Comparison of ENCODE assay signal across 8 cellular contexts in the genomic region with DNA sequence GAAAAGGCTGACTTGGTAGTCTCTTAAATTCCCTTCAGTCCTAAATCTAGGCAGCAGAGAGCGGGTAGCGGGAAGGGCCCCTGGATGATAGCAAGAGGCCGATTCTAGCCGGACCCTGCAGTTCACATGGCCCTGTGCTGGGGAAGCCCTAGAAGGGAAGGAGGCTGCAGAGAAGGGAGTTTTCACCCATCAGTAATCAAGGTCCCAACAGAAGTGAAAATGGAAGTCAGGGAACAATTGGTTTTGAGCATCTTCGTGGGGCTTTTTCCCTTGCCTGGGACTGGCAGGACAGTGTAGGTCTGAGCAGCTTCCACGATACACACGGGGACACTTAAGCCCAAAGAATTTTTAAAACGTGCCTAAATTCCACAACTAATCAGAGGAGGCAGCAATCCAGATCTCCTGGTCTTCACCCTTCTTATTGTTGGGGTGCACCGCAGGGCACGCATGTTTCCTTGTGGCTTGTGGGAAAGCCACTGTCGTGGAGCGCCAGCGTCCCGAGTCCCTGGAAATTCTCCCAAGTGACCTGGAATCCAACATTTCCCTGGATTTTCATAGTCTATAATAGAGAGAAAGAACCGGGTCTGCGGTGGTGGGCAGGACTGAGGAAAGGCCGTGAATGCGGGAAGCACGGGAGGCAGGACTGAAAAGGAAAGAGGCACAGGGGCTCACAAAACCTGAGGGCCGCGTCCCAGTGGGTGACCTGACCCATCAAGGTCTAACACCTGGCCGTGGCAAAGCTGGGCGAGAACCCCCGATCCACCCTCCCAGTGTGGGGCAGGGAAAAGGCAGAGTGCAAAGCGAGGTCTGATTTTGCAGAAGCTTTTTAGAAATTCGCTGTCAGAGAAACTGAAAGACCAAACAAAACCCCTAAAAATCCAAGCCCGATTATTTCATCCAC. TPM values are rescaled to one million over a fixed set of nuclear protein-coding genes. Genes with fewer than 3 reads are reported as not detected.
DNase-seq lines count a peak whose midpoint lies in the region; ATAC-seq and TF ChIP-seq lines count a peak whose summit lies in the region.

No MANE protein-coding gene starts in this region.

- no peaks in the 10 kb centered on the region for H3K36me3 Mint-ChIP-seq in naive thymus-derived CD8-positive, alpha-beta T cell

- no peak for TF ChIP-seq POLR2A in NB4 (IDR thresholded peaks at IDR 0.05; ENCODE audit: extremely low read depth, insufficient read length)

- intact Hi-C loops in colonic mucosa (cut with DNase I) = no loop called here

- ATAC-seq in naive thymus-derived CD8-positive, alpha-beta T cell = peak in 1 of 2 donors; percentile 2
- ATAC-seq in GM21526 (IDR thresholded peaks at IDR 0.05; ENCODE audit: low FRiP score, unreplicated experiment) = no peak

- H3K27ac Mint-ChIP-seq in naive thymus-derived CD8-positive, alpha-beta T cell = peak overlapping the region; percentile 54 to 93 (median 88)

- H3K4me3 ChIP-seq in NB4 (ENCODE audit: low read depth, low read length) = peak overlapping the region; percentile 96
- peak overlapping the region; percentile 75 for H3K4me3 ChIP-seq in colonic mucosa

- H3K27ac ChIP-seq in C4-2B = peak overlapping the region; percentile 67
- H3K27ac ChIP-seq in colonic mucosa = peak overlapping the region; percentile 79

- H3K27me3 Mint-ChIP-seq in naive thymus-derived CD8-positive, alpha-beta T cell = peaks cover 0 to 28% (median 13%) of the 10 kb centered on the region in 5 donors

- POLR2A ChIA-PET in naive thymus-derived CD8-positive, alpha-beta T cell (lab: Charles Lee) = no interaction called here

- peaks cover 18% of the 10 kb centered on the region for H3K4me1 ChIP-seq in colonic mucosa

- no peaks in the 10 kb centered on the region for H3K27me3 ChIP-seq in colonic mucosa

- no peaks in the 10 kb centered on the region for H3K9me3 ChIP-seq in colonic mucosa

- H3K4me3 Mint-ChIP-seq in naive thymus-derived CD8-positive, alpha-beta T cell = peak overlapping the region; percentile 87 to 95 (median 92)

- no peaks in the 10 kb centered on the region for H3K36me3 ChIP-seq in colonic mucosa

- no peak for DNase-seq in NB4 (ENCODE audit: low read depth)
- DNase-seq in colonic mucosa = no peak
- peak in 1 of 10 donors; percentile 13 for DNase-seq in naive thymus-derived CD8-positive, alpha-beta T cell
- no peak for DNase-seq in NCI-H1417 treated with DMSO at 0.1 percent for 48 hours (lab: John Stamatoyannopoulos, UW)
- no peak for DNase-seq in NOMO-1 treated with dmso at 0.1 percent for 144 hours (lab: John Stamatoyannopoulos, UW; ENCODE audit: unreplicated experiment)
- no peak for DNase-seq in NCI-H446 treated with DMSO at 0.1 percent for 48 hours (lab: John Stamatoyannopoulos, UW)

- TF ChIP-seq CTCF in C4-2B (conservative IDR thresholded peaks at IDR 0.05) (no peak), NB4 (IDR thresholded peaks at IDR 0.05; ENCODE audit: low read depth, low read length) (no peak), colonic mucosa (IDR thresholded peaks at IDR 0.05) (no peak)

- peaks cover 13 to 32% (median 25%) of the 10 kb centered on the region in 4 donors for H3K4me1 Mint-ChIP-seq in naive thymus-derived CD8-positive, alpha-beta T cell

- H3K9me3 Mint-ChIP-seq in naive thymus-derived CD8-positive, alpha-beta T cell = no peaks in the 10 kb centered on the region

- peak overlapping the region; percentile 81 to 82 for H3K9ac ChIP-seq in colonic mucosa (ENCODE audit: low read depth in 2 of 2, low read length in 2 of 2)

RNA-seq across cellular contexts. Expression of gene OAF, which starts 0.8 kb away (rescaled TPM):
- total RNA-seq in colonic mucosa = 100 to 1,000 TPM; 142 to 152 TPM
- 1 to 10 TPM; 5.3 to 8.0 TPM for total RNA-seq in naive thymus-derived CD8-positive, alpha-beta T cell
- polyA plus RNA-seq in naive thymus-derived CD8-positive, alpha-beta T cell = 1 to 10 TPM; 3.6 to 6.0 (median 4.1) TPM

RNA-seq across cellular contexts. Expression of gene POU2F3, which starts 29.9 kb away (rescaled TPM):
- total RNA-seq in colonic mucosa = 1 to 10 TPM in 1 of 2 donors, under 1 TPM in 1; 0.77 to 1.5 TPM
- not detected for total RNA-seq in naive thymus-derived CD8-positive, alpha-beta T cell
- polyA plus RNA-seq in naive thymus-derived CD8-positive, alpha-beta T cell = under 1 TPM in 1 of 3 donors, not detected in 2; 0.11 TPM

Comparison
In these comparisons a context has a peak if more than half of its experiments do, and no peak if none do; other contexts are left out.
1. RNA of gene OAF, which starts 0.8 kb away (total RNA-seq): 142 to 152 TPM in colonic mucosa; 5.3 to 8.0 TPM in naive thymus-derived CD8-positive, alpha-beta T cell; every median in the first group is over 10 times any median in the second.